In genomic region chr11:79400717-79401330, GRCh38 we compare ENCODE assay signal across 8 cellular contexts. TPM values are rescaled to one million over a fixed set of nuclear protein-coding genes. Genes with fewer than 3 reads are reported as not detected.
DNase-seq lines count a peak whose midpoint lies in the region; ATAC-seq and TF ChIP-seq lines count a peak whose summit lies in the region.

No MANE protein-coding gene starts in this region.

- no peaks in the 10 kb centered on the region for H3K9me3 Mint-ChIP-seq in activated naive CD8-positive, alpha-beta T cell treated with anti-CD3 and anti-CD28 coated beads for 36 hours
- H3K9me3 Mint-ChIP-seq in naive thymus-derived CD8-positive, alpha-beta T cell, result peaks cover 0 to 8% (median 0%) of the 10 kb centered on the region in 9 donors

- H3K27me3 Mint-ChIP-seq in activated naive CD8-positive, alpha-beta T cell treated with anti-CD3 and anti-CD28 coated beads for 36 hours, result peaks cover 5% of the 10 kb centered on the region
- peaks cover 0 to 8% (median 3%) of the 10 kb centered on the region in 5 donors for H3K27me3 Mint-ChIP-seq in naive thymus-derived CD8-positive, alpha-beta T cell

- no peaks in the 10 kb centered on the region for H3K36me3 Mint-ChIP-seq in activated naive CD8-positive, alpha-beta T cell treated with anti-CD3 and anti-CD28 coated beads for 36 hours
- H3K36me3 Mint-ChIP-seq in naive thymus-derived CD8-positive, alpha-beta T cell, result no peaks in the 10 kb centered on the region

- TF ChIP-seq CTCF in HL-60 (IDR thresholded peaks at IDR 0.05; ENCODE audit: insufficient read depth, low read length) (peak; percentile 38), omental fat pad (IDR thresholded peaks at IDR 0.05) (peak in 1 of 3 donors; percentile 19)

- ATAC-seq in GM18909 (IDR thresholded peaks at IDR 0.05; ENCODE audit: poor library complexity, unreplicated experiment) (peak; percentile 89), omental fat pad (ENCODE audit: low FRiP score) (no peak)
- no peak for ATAC-seq in naive thymus-derived CD8-positive, alpha-beta T cell

- H3K27ac ChIP-seq in HL-60 (replicated peaks), result no peak overlapping the region

- H3K27me3 ChIP-seq in HL-60 (ENCODE audit: insufficient read depth, poor library complexity, severe bottlenecking), result no peaks in the 10 kb centered on the region

- no peaks in the 10 kb centered on the region for H3K4me1 Mint-ChIP-seq in activated naive CD8-positive, alpha-beta T cell treated with anti-CD3 and anti-CD28 coated beads for 36 hours
- H3K4me1 Mint-ChIP-seq in naive thymus-derived CD8-positive, alpha-beta T cell, result no peaks in the 10 kb centered on the region

- DNase-seq in COLO668 (lab: John Stamatoyannopoulos, UW; ENCODE audit: unreplicated experiment), result peak; percentile 34
- peak in 1 of 2 experiments; percentile 10 for DNase-seq in HL-60 (ENCODE audit: low read depth in 1 of 2, low spot score in 1 of 2)
- peak; percentile 3 for DNase-seq in activated naive CD8-positive, alpha-beta T cell treated with anti-CD3 and anti-CD28 coated beads for 36 hours
- peak; percentile 20 for DNase-seq in kidney glomerular epithelial cell (lab: John Stamatoyannopoulos, UW)
- no peak for DNase-seq in GM19240 (ENCODE audit: insufficient read length, low spot score)
- no peak for DNase-seq in omental fat pad (ENCODE audit: low spot score)
- no peak for DNase-seq in naive thymus-derived CD8-positive, alpha-beta T cell

- POLR2A ChIA-PET in naive thymus-derived CD8-positive, alpha-beta T cell (lab: Charles Lee), result no interaction called here

- no peak overlapping the region for H3K4me3 ChIP-seq in HL-60 (replicated peaks; ENCODE audit: insufficient read depth, low read length)

- H3K4me3 Mint-ChIP-seq in activated naive CD8-positive, alpha-beta T cell treated with anti-CD3 and anti-CD28 coated beads for 36 hours, result no peak overlapping the region
- H3K4me3 Mint-ChIP-seq in naive thymus-derived CD8-positive, alpha-beta T cell, result no peak overlapping the region

- H3K27ac Mint-ChIP-seq in activated naive CD8-positive, alpha-beta T cell treated with anti-CD3 and anti-CD28 coated beads for 36 hours, result no peak overlapping the region
- no peak overlapping the region for H3K27ac Mint-ChIP-seq in naive thymus-derived CD8-positive, alpha-beta T cell

RNA-seq across cellular contexts. Expression of gene TENM4, which starts 40.0 kb away (rescaled TPM):
- total RNA-seq in activated naive CD8-positive, alpha-beta T cell treated with anti-CD3 and anti-CD28 coated beads for 36 hours, result not detected
- total RNA-seq in omental fat pad, result 10 to 100 TPM in 1 of 4 donors, 1 to 10 TPM in 3; 2.3 to 18.9 (median 4.5) TPM
- total RNA-seq in naive thymus-derived CD8-positive, alpha-beta T cell, result not detected
- polyA plus RNA-seq in naive thymus-derived CD8-positive, alpha-beta T cell, result not detected

Comparison
In these comparisons a context has a peak if more than half of its experiments do, and no peak if none do; other contexts are left out.
1. DNase-seq: peak in COLO668 (single experiment), activated naive CD8-positive, alpha-beta T cell treated with anti-CD3 and anti-CD28 coated beads for 36 hours (single experiment) and kidney glomerular epithelial cell (single experiment); none in GM19240 (single experiment), omental fat pad (single experiment) and naive thymus-derived CD8-positive, alpha-beta T cell (0 of 10).